ENCODE assay signal across 10 cellular contexts in genomic region chr1:8047686-8048522, GRCh38. TPM values are rescaled to one million over a fixed set of nuclear protein-coding genes. Genes with fewer than 3 reads are reported as not detected.
DNase-seq lines count a peak whose midpoint lies in the region; ATAC-seq, FAIRE-seq and TF ChIP-seq lines count a peak whose summit lies in the region.
"Had no signal": no experiment of that assay in that cellular context is flagged by ENCODE, and none has a peak within 500 bp of the region (broad histone marks: within the 10 kb centered on the region; RNA-seq: fewer than 3 reads in every experiment).

No MANE protein-coding gene starts in this region.

- H3K36me3 Mint-ChIP-seq in stimulated activated naive B cell treated with anti-CD40 and anti-IgM and Interleukin-4, amounts not matched to agents 10 μg/mL and 1 μg/mL and 100 μg/mL, for 72 hours, result peaks cover 0 to 2% of the 10 kb centered on the region in 2 donors

- intact Hi-C loops in sciatic nerve (cut with DNase I), result no loop called here

- peaks cover 3% of the 10 kb centered on the region in 2 donors for H3K9me3 Mint-ChIP-seq in stimulated activated naive B cell treated with anti-CD40 and anti-IgM and Interleukin-4, amounts not matched to agents 10 μg/mL and 1 μg/mL and 100 μg/mL, for 72 hours
- H3K9me3 Mint-ChIP-seq: activated T-cell treated with anti-CD3 and anti-CD28 coated beads, Interleukin-2, amount 50 U/mL, for 4 hours had no signal

- peak; percentile 89 for FAIRE-seq in G401.6 (lab: Jason Lieb, UNC)

- H3K27me3 Mint-ChIP-seq in stimulated activated naive B cell treated with anti-CD40 and anti-IgM and Interleukin-4, amounts not matched to agents 10 μg/mL and 1 μg/mL and 100 μg/mL, for 72 hours, result peaks cover 11 to 16% of the 10 kb centered on the region in 2 donors

- peak; percentile 81 for ATAC-seq in sciatic nerve
- no peak for ATAC-seq in stimulated activated naive B cell treated with anti-CD40 and anti-IgM and Interleukin-4, amounts not matched to agents 10 μg/mL and 1 μg/mL and 100 μg/mL, for 72 hours (replicated peaks)
- no peak for ATAC-seq in GM21381 (IDR thresholded peaks at IDR 0.05; ENCODE audit: unreplicated experiment)
- ATAC-seq: activated T-cell treated with anti-CD3 and anti-CD28 coated beads, Interleukin-2, amount 50 U/mL, for 4 hours had no signal

- H3K4me1 Mint-ChIP-seq in stimulated activated naive B cell treated with anti-CD40 and anti-IgM and Interleukin-4, amounts not matched to agents 10 μg/mL and 1 μg/mL and 100 μg/mL, for 72 hours, result no peaks in the 10 kb centered on the region

- TF ChIP-seq CTCF in fibroblast of mammary gland (conservative IDR thresholded peaks at IDR 0.05; ENCODE audit: control insufficient read depth, insufficient read depth, low read depth, low read length), result no peak

- H3K4me3 Mint-ChIP-seq in stimulated activated naive B cell treated with anti-CD40 and anti-IgM and Interleukin-4, amounts not matched to agents 10 μg/mL and 1 μg/mL and 100 μg/mL, for 72 hours, result no peak overlapping the region
- H3K4me3 Mint-ChIP-seq: activated T-cell treated with anti-CD3 and anti-CD28 coated beads, Interleukin-2, amount 50 U/mL, for 4 hours had no signal

- no peak overlapping the region for H3K4me3 ChIP-seq in fibroblast of mammary gland (ENCODE audit: control insufficient read depth, low read depth, low read length)

- DNase-seq in RPMI7951 (ENCODE audit: low read depth), result peak; percentile 99
- peak; percentile 91 for DNase-seq in fibroblast of mammary gland (ENCODE audit: low read depth)
- no peak for DNase-seq in sciatic nerve (ENCODE audit: low spot score)
- DNase-seq in stimulated activated naive B cell treated with anti-CD40 and anti-IgM and Interleukin-4, amounts not matched to agents 10 μg/mL and 1 μg/mL and 100 μg/mL, for 72 hours, result no peak
- DNase-seq in DMS79 treated with DMSO at 0.1 percent for 48 hours (lab: John Stamatoyannopoulos, UW), result no peak
- DNase-seq in NCI-H524 treated with DMSO at 0.1 percent for 48 hours (lab: John Stamatoyannopoulos, UW), result no peak
- DNase-seq: activated T-cell treated with anti-CD3 and anti-CD28 coated beads, Interleukin-2, amount 50 U/mL, for 4 hours; NCI-H748 treated with DMSO at 0.1 percent for 48 hours had no signal

- no peak overlapping the region for H3K27ac Mint-ChIP-seq in stimulated activated naive B cell treated with anti-CD40 and anti-IgM and Interleukin-4, amounts not matched to agents 10 μg/mL and 1 μg/mL and 100 μg/mL, for 72 hours

RNA-seq across cellular contexts. Expression of gene ERRFI1, which starts 21.8 kb away (rescaled TPM):
- total RNA-seq in RPMI7951 (2014; rRNA removed; shearing (Covaris generic)), result 87.4 and 99.4 TPM in 2 replicates
- total RNA-seq in sciatic nerve, result 33.7 TPM

Comparison
In these comparisons a context has a peak if more than half of its experiments do, and no peak if none do; other contexts are left out.
1. DNase-seq: peak in RPMI7951 (single experiment) and fibroblast of mammary gland (single experiment); none in sciatic nerve (single experiment), stimulated activated naive B cell treated with anti-CD40 and anti-IgM and Interleukin-4, amounts not matched to agents 10 μg/mL and 1 μg/mL and 100 μg/mL, for 72 hours (single experiment), DMS79 treated with DMSO at 0.1 percent for 48 hours (single experiment) and NCI-H524 treated with DMSO at 0.1 percent for 48 hours (single experiment).